9 cellular contexts compared by ENCODE assay signal in the genomic region with DNA sequence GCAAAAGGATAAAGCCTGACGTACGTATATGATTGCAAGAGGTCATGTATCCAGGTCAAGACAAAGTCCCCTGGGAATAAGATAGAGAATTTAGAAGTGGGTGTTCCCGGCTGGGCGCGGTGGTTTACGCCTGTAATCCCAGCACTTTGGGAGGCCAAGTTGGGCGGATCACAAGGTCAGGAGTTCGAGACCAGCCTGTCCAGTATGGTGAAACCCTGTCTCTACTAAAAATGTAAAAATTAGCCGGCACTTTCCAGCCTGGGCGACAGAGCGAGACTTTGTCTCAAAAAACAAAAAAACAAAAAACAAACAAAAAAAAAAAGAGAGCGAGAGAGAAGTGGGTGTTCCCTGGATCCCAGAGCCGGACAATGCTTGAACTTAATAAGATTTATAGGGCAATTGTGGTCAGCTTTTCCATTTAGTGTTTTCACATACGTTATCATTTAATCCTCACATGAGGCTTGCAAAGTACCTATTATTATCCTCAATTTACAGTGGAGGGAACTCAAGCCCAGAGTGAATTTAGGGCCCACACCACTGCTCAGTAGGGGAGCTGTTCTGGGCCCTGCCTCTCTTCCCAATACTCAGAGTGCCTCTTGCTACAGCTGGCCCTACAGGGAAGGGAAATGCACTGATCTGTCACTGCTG. TPM values are rescaled to one million over a fixed set of nuclear protein-coding genes. Genes with fewer than 3 reads are reported as not detected.
DNase-seq lines count a peak whose midpoint lies in the region; ATAC-seq and TF ChIP-seq lines count a peak whose summit lies in the region.
"Had no signal": no experiment of that assay in that cellular context is flagged by ENCODE, and none has a peak within 500 bp of the region (broad histone marks: within the 10 kb centered on the region; RNA-seq: fewer than 3 reads in every experiment).

No MANE protein-coding gene starts in this region.

- H3K9ac ChIP-seq in DND-41 (ENCODE audit: low read depth, low read length) = no peak overlapping the region; the same call in 1 of the 2 replicates

- H3K27ac ChIP-seq in DND-41 (ENCODE audit: low read length) (no peak overlapping the region), angular gyrus (ENCODE audit: low read depth, low read length) (peak overlapping the region; percentile 55)
- H3K27ac ChIP-seq: SJSA1 had no signal

- H3K36me3 Mint-ChIP-seq in naive B cell = no peaks in the 10 kb centered on the region

- H3K79me2 ChIP-seq in DND-41 (ENCODE audit: insufficient read depth, low read length) = peaks cover 2% of the 10 kb centered on the region; the same call in 1 of the 2 replicates

- no peaks in the 10 kb centered on the region for H3K36me3 ChIP-seq in DND-41 (ENCODE audit: insufficient read depth, low read length)
- H3K36me3 ChIP-seq: SJSA1 had no signal

- peaks cover 39 to 58% (median 40%) of the 10 kb centered on the region in 3 donors for H3K27me3 Mint-ChIP-seq in naive B cell

- H3K4me3 ChIP-seq in DND-41 (ENCODE audit: low read depth in 1 of 2, low read length in 2 of 2) = no peak overlapping the region

- peak overlapping the region; percentile 98 for H3K4me2 ChIP-seq in DND-41 (ENCODE audit: insufficient read depth, low read length)

- no peak for ATAC-seq in DND-41 (ENCODE audit: insufficient read depth, low read depth)
- no peak for ATAC-seq in naive B cell (ENCODE audit: low read depth in 2 of 2)
- ATAC-seq in GM18867 (IDR thresholded peaks at IDR 0.05; ENCODE audit: unreplicated experiment) = no peak
- ATAC-seq in HG03521 (IDR thresholded peaks at IDR 0.05; ENCODE audit: unreplicated experiment) = no peak

- H3K9me3 Mint-ChIP-seq in naive B cell = peaks cover 0 to 1% (median 0%) of the 10 kb centered on the region in 7 donors

- no peak overlapping the region for H3K27ac Mint-ChIP-seq in naive B cell

- no peak for DNase-seq in DND-41
- DNase-seq in naive B cell = no peak
- DNase-seq in A172 (ENCODE audit: low spot score) = no peak

- peak overlapping the region in 7 of 8 donors; percentile 20 to 80 (median 57) for H3K4me3 Mint-ChIP-seq in naive B cell

- H4K20me1 ChIP-seq in DND-41 (ENCODE audit: insufficient read depth, low read length) = no peaks in the 10 kb centered on the region

- H3K9me3 ChIP-seq in DND-41 (ENCODE audit: insufficient read depth, low read length, severe bottlenecking) = no peaks in the 10 kb centered on the region
- H3K9me3 ChIP-seq: SJSA1 had no signal

- H3K4me1 Mint-ChIP-seq in naive B cell = peaks cover 15 to 30% (median 23%) of the 10 kb centered on the region in 3 donors

- H3K27me3 ChIP-seq in DND-41 (ENCODE audit: insufficient read depth, low read length, poor library complexity) = no peaks in the 10 kb centered on the region
- H3K27me3 ChIP-seq: SJSA1 had no signal

- no peak for TF ChIP-seq CTCF in DND-41 (IDR thresholded peaks at IDR 0.05; ENCODE audit: borderline replicate concordance, extremely low read depth, low read length, poor library complexity, severe bottlenecking)

- H2AFZ ChIP-seq in DND-41 (ENCODE audit: low read depth, low read length) = no peak overlapping the region

- H3K4me1 ChIP-seq in DND-41 (ENCODE audit: insufficient read depth, low read length) = peaks cover 20% of the 10 kb centered on the region

RNA-seq across cellular contexts. Expression of gene GLTPD2, which starts 0.5 kb away (rescaled TPM):
- not detected for polyA plus RNA-seq in naive B cell (ENCODE audit: low read depth in 6 of 6)
- total RNA-seq in A172 (2014; rRNA removed; shearing (Covaris generic)) = not detected in 2 replicates
- total RNA-seq: H4, M059J, SJSA1 had no signal

RNA-seq across cellular contexts. Expression of gene VMO1, which starts 2.1 kb away (rescaled TPM):
- not detected for polyA plus RNA-seq in naive B cell (ENCODE audit: low read depth in 6 of 6)
- total RNA-seq in A172 (2014; rRNA removed; shearing (Covaris generic)) = not detected in 2 replicates
- total RNA-seq: H4, SJSA1 had no signal

RNA-seq across cellular contexts. Expression of gene PSMB6, which starts 7.7 kb away (rescaled TPM):
- polyA plus RNA-seq in naive B cell (ENCODE audit: low read depth in 6 of 6) = 100 to 1,000 TPM; 237 to 479 (median 273) TPM
- total RNA-seq in A172 (2014; rRNA removed; shearing (Covaris generic)) = 351 and 425 TPM in 2 replicates

RNA-seq across cellular contexts. Expression of gene TM4SF5, which starts 16.6 kb away (rescaled TPM):
- not detected for polyA plus RNA-seq in naive B cell (ENCODE audit: low read depth in 6 of 6)
- not detected in 2 replicates for total RNA-seq in A172 (2014; rRNA removed; shearing (Covaris generic))
- total RNA-seq: H4, M059J, SJSA1 had no signal
